10 cellular contexts compared by ENCODE assay signal in genomic region chr2:128535928-128536327, GRCh38.
DNase-seq lines count a peak whose midpoint lies in the region; ATAC-seq, FAIRE-seq and TF ChIP-seq lines count a peak whose summit lies in the region.
"Had no signal": no experiment of that assay in that cellular context is flagged by ENCODE, and none has a peak within 500 bp of the region (broad histone marks: within the 10 kb centered on the region; RNA-seq: fewer than 3 reads in every experiment).

No MANE protein-coding gene starts in this region.

- no peak overlapping the region for H3K9ac ChIP-seq in K562 (ENCODE audit: insufficient read depth in 1 of 2, low read depth in 2 of 2, low read length in 2 of 2)
- no peak overlapping the region for H3K9ac ChIP-seq in HepG2 (ENCODE audit: insufficient read depth, low read depth, low read length)

- FAIRE-seq in HTR-8/SVneo (lab: Jason Lieb, UNC): no peak
- FAIRE-seq in K562 (lab: Jason Lieb, UNC): no peak
- FAIRE-seq in HepG2 (lab: Jason Lieb, UNC): no peak

- ATAC-seq in K562 (no peak), HepG2 (no peak), HG02763 (IDR thresholded peaks at IDR 0.05; ENCODE audit: unreplicated experiment) (no peak), HG02884 (IDR thresholded peaks at IDR 0.05; ENCODE audit: unreplicated experiment) (no peak)

- TF ChIP-seq POLR2A in K562 (conservative IDR thresholded peaks at IDR 0.05): no peak
- no peak for TF ChIP-seq POLR2A in HepG2 (IDR thresholded peaks at IDR 0.05; ENCODE audit: insufficient read depth in 1 of 2, low read depth in 2 of 2, low read length in 2 of 2)

- H3K4me3 ChIP-seq in AG09309 (ENCODE audit: control insufficient read depth, low read depth, low read length) (no peak overlapping the region), K562 (no peak overlapping the region), HepG2 (replicated peaks in 1 of 3; ENCODE audit: insufficient read depth in 1 of 3, low read depth in 2 of 3, low read length in 3 of 3) (no peak overlapping the region)

- TF ChIP-seq CTCF in AG09309 (IDR thresholded peaks at IDR 0.05; ENCODE audit: control insufficient read depth, insufficient read depth, low read depth, low read length, missing control alignments): no peak
- no peak for TF ChIP-seq CTCF in K562 (IDR thresholded peaks at IDR 0.05 in 2 of 3, conservative IDR thresholded peaks at IDR 0.05 in 1 of 3; ENCODE audit: insufficient read depth in 2 of 3, low read depth in 1 of 3, low read length in 3 of 3)
- TF ChIP-seq CTCF in HepG2 (CRISPR knock-in tag; IDR thresholded peaks at IDR 0.05): no peak

- 0 out of 5 replicates have a peak, but pooled peaks cover 0 to 2% of the 10 kb centered on the region in 2 experiments for H3K27me3 ChIP-seq in K562 (ENCODE audit: control insufficient read depth in 2 of 2, insufficient read depth in 2 of 2, low read length in 2 of 2)
- 0 out of 5 replicates have a peak, but pooled peaks cover 0 to 3% of the 10 kb centered on the region in 2 experiments for H3K27me3 ChIP-seq in HepG2 (ENCODE audit: control insufficient read depth in 1 of 2, insufficient read depth in 2 of 2, low read length in 2 of 2)

- DNase-seq in AG09309 (ENCODE audit: low read depth): peak; percentile 33
- peak; percentile 41 for DNase-seq in HTR-8/SVneo (ENCODE audit: insufficient read length, low spot score)
- no peak for DNase-seq in K562 (ENCODE audit: extremely low read depth in 1 of 4, low spot score in 3 of 4)
- DNase-seq in HepG2 (ENCODE audit: low spot score): peak; percentile 23
- DNase-seq in stimulated activated CD8-positive, alpha-beta memory T cell treated with anti-CD3 and anti-CD28 coated beads, Interleukin-4, amount 100 ng/mL, for 48 hours: no peak
- no peak for DNase-seq in NCI-H2196 (lab: John Stamatoyannopoulos, UW; ENCODE audit: unreplicated experiment)
- DNase-seq: CD8-positive, alpha-beta memory T cell; T-helper 2 cell had no signal

- peaks cover 3% of the 10 kb centered on the region for H3K9me1 ChIP-seq in K562 (ENCODE audit: control insufficient read depth, insufficient read depth, low read length)

- WGBS in K562 (ENCODE audit: insufficient coverage, low coverage, missing lambda C conversion rate): 4% methylated on average over 8 of the region's 8 CpGs
- WGBS in HepG2 (ENCODE audit: low lambda C conversion rate): 61% methylated on average over 8 of the region's 8 CpGs

- H3K4me1 ChIP-seq in K562 (replicated peaks in 1 of 2; ENCODE audit: control insufficient read depth in 2 of 2, insufficient read depth in 2 of 2, low read length in 2 of 2) (no peaks in the 10 kb centered on the region; a peak in 2 of 5 replicates), HepG2 (ENCODE audit: insufficient read depth, low read length) (peaks cover 13% of the 10 kb centered on the region)

- in situ Hi-C loops in K562 (cut with MboI): no loop called here
- in situ Hi-C loops in HepG2 (cut with HindIII; ENCODE audit: extremely low pct_ligation_motif_present, low pct_unique_long_range_greater_than_20kb): no loop called here

- POLR2A ChIA-PET in K562 (lab: Yijun Ruan, JAX) (interaction anchor here (1.4 kb wide), 1 partner anchor 29 kb away, joined by 4 read pairs; no protein-coding TSS in a partner anchor), HepG2 (lab: Yijun Ruan, JAX) (no interaction called here)

- no peaks in the 10 kb centered on the region for H3K79me2 ChIP-seq in K562 (ENCODE audit: control insufficient read depth, insufficient read depth, low read length)
- no peaks in the 10 kb centered on the region for H3K79me2 ChIP-seq in HepG2 (ENCODE audit: insufficient read depth, low read length)

- CTCF ChIA-PET in K562 (lab: Yijun Ruan, JAX; ENCODE audit: low intra/inter-chr PET ratio) (no interaction called here), HepG2 (lab: Yijun Ruan, JAX; ENCODE audit: low intra/inter-chr PET ratio, low total read pairs) (no interaction called here)

- H4K20me1 ChIP-seq in K562 (replicated peaks; ENCODE audit: control insufficient read depth, insufficient read depth, low read length): no peaks in the 10 kb centered on the region
- no peaks in the 10 kb centered on the region for H4K20me1 ChIP-seq in HepG2 (ENCODE audit: insufficient read depth, low read length)

- TF ChIP-seq EP300 in K562 (IDR thresholded peaks at IDR 0.05; ENCODE audit: low read length) (no peak), HepG2 (IDR thresholded peaks at IDR 0.05; ENCODE audit: low read depth in 2 of 2, low read length in 2 of 2) (no peak), HepG2 (CRISPR knock-in tag; IDR thresholded peaks at IDR 0.05; ENCODE audit: borderline replicate concordance) (no peak)

- no peak overlapping the region for H3K27ac ChIP-seq in K562 (ENCODE audit: extremely low read depth, low read depth, low read length)
- no peak overlapping the region for H3K27ac ChIP-seq in HepG2 (ENCODE audit: extremely low read length, insufficient read depth, low read length)

- H3K4me2 ChIP-seq in K562 (ENCODE audit: insufficient read depth, low read length) (no peak overlapping the region), HepG2 (ENCODE audit: low read depth, low read length) (no peak overlapping the region)

- H3K9me3 ChIP-seq in K562 (replicated peaks; ENCODE audit: control insufficient read depth, insufficient read depth, low read depth, low read length) (no peaks in the 10 kb centered on the region), HepG2 (ENCODE audit: low read length) (no peaks in the 10 kb centered on the region)

- no peak overlapping the region for H2AFZ ChIP-seq in K562 (ENCODE audit: low read depth, low read length)
- H2AFZ ChIP-seq in HepG2 (ENCODE audit: low read length): no peak overlapping the region

- no peak for TF ChIP-seq RAD21 in K562 (CRISPR knock-in tag; conservative IDR thresholded peaks at IDR 0.05 in 1 of 2, IDR thresholded peaks at IDR 0.05 in 1 of 2)
- no peak for TF ChIP-seq RAD21 in HepG2 (CRISPR knock-in tag; IDR thresholded peaks at IDR 0.05)

- intact Hi-C loops in K562 (cut with micrococcal nuclease): no loop called here
- intact Hi-C loops in HepG2 (cut with micrococcal nuclease; ENCODE audit: unreplicated experiment): no loop called here

- BruUV-seq in K562 (replicated peaks; lab: Mats Ljungman, UMichigan) (no TSS peak), HepG2 (replicated peaks; lab: Mats Ljungman, UMichigan) (no TSS peak)

- H3K36me3 ChIP-seq in K562 (ENCODE audit: control insufficient read depth, insufficient read depth, low read length): no peaks in the 10 kb centered on the region
- H3K36me3 ChIP-seq in HepG2 (replicated peaks in 1 of 2; ENCODE audit: control insufficient read depth in 1 of 2, insufficient read depth in 2 of 2, low read length in 2 of 2): no peaks in the 10 kb centered on the region

TF ChIP-seq in K562, 482 proteins besides CTCF, POLR2A, EP300 and RAD21 (continues in another document):
- no peak for TF ChIP-seq DACH1 (IDR thresholded peaks at IDR 0.05; ENCODE audit: partially characterized antibody)
- TF ChIP-seq PTTG1 (tag; IDR thresholded peaks at IDR 0.05; ENCODE audit: low read depth): no peak
- TF ChIP-seq ATF3 (IDR thresholded peaks at IDR 0.05): peak; percentile 64; the same call in 1 of the 2 replicates
- no peak for TF ChIP-seq ATF3 (CRISPR knock-in tag; conservative IDR thresholded peaks at IDR 0.05)
- TF ChIP-seq EZH2 (IDR thresholded peaks at IDR 0.05; ENCODE audit: borderline replicate concordance, low read depth, low read length): no peak
- TF ChIP-seq SUPT5H (IDR thresholded peaks at IDR 0.05): no peak
- no peak for TF ChIP-seq SMAD1 (IDR thresholded peaks at IDR 0.05; ENCODE audit: low read depth, low read length, partially characterized antibody)
- TF ChIP-seq RFX7 (CRISPR knock-in tag; IDR thresholded peaks at IDR 0.05): no peak
- TF ChIP-seq JUND (IDR thresholded peaks at IDR 0.05; ENCODE audit: borderline replicate concordance, low read depth, low read length): peak; percentile 61
- peak; percentile 82; the same call in 2 of the 3 replicates for TF ChIP-seq JUND (tag; IDR thresholded peaks at IDR 0.05; ENCODE audit: borderline replicate concordance, low read depth, low read length)
- TF ChIP-seq DPF2 (IDR thresholded peaks at IDR 0.05): no peak
- TF ChIP-seq RCOR1 (IDR thresholded peaks at IDR 0.05; ENCODE audit: borderline replicate concordance in 1 of 2, low read depth in 2 of 2, low read length in 2 of 2): no peak

TF ChIP-seq in HepG2, 621 proteins besides CTCF, POLR2A, EP300 and RAD21 (continues in another document):
- TF ChIP-seq NFAT5 (CRISPR knock-in tag; IDR thresholded peaks at IDR 0.05): no peak

Comparison
In these comparisons a context has a peak if more than half of its experiments do, and no peak if none do; other contexts are left out.
1. DNase-seq: peak in AG09309 (single experiment), HTR-8/SVneo (single experiment) and HepG2 (single experiment); none in K562 (0 of 4), stimulated activated CD8-positive, alpha-beta memory T cell treated with anti-CD3 and anti-CD28 coated beads, Interleukin-4, amount 100 ng/mL, for 48 hours (single experiment) and NCI-H2196 (single experiment).